ENCODE assay signal across 1 cellular context in genomic region chr19:11293468-11294389, GRCh38.
TF ChIP-seq lines count a peak whose summit lies in the region.

No MANE protein-coding gene starts in this region.

TF ChIP-seq in K562, 482 proteins besides CTCF, POLR2A, EP300 and RAD21 (continued from another document and continues in another):
- TF ChIP-seq, protein P1, sequence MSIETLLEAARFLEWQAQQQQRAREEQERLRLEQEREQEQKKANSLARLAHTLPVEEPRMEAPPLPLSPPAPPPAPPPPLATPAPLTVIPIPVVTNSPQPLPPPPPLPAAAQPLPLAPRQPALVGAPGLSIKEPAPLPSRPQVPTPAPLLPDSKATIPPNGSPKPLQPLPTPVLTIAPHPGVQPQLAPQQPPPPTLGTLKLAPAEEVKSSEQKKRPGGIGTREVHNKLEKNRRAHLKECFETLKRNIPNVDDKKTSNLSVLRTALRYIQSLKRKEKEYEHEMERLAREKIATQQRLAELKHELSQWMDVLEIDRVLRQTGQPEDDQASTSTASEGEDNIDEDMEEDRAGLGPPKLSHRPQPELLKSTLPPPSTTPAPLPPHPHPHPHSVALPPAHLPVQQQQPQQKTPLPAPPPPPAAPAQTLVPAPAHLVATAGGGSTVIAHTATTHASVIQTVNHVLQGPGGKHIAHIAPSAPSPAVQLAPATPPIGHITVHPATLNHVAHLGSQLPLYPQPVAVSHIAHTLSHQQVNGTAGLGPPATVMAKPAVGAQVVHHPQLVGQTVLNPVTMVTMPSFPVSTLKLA (conservative IDR thresholded peaks at IDR 0.05), result no peak; a peak in 1 of 4 replicates
- TF ChIP-seq HSF4 (CRISPR knock-in tag; IDR thresholded peaks at IDR 0.05; ENCODE audit: borderline replicate concordance), result no peak
- TF ChIP-seq SIN3B (IDR thresholded peaks at IDR 0.05; ENCODE audit: low read depth), result no peak
- no peak for TF ChIP-seq ETV6 (IDR thresholded peaks at IDR 0.05; ENCODE audit: borderline replicate concordance in 1 of 2, low read depth in 2 of 2, low read length in 1 of 2)
- no peak for TF ChIP-seq ETV6 (CRISPR knock-in tag; IDR thresholded peaks at IDR 0.05; ENCODE audit: borderline replicate concordance)
- no peak for TF ChIP-seq ZNF79 (CRISPR knock-in tag; IDR thresholded peaks at IDR 0.05; ENCODE audit: low read depth)
- no peak for TF ChIP-seq PML (IDR thresholded peaks at IDR 0.05; ENCODE audit: low read length)
- no peak for TF ChIP-seq DIDO1 (tag; IDR thresholded peaks at IDR 0.05; ENCODE audit: low read depth)
- TF ChIP-seq MEF2D (tag; conservative IDR thresholded peaks at IDR 0.05; ENCODE audit: low read depth), result no peak
- TF ChIP-seq CXXC5 (CRISPR knock-in tag; IDR thresholded peaks at IDR 0.05), result peak; percentile 59
- TF ChIP-seq ELF4 (CRISPR knock-in tag; IDR thresholded peaks at IDR 0.05), result no peak
- TF ChIP-seq ARID4B (CRISPR knock-in tag; IDR thresholded peaks at IDR 0.05), result no peak
- no peak for TF ChIP-seq RBM34 (IDR thresholded peaks at IDR 0.05; ENCODE audit: borderline replicate concordance, insufficient read depth, low read length)
- no peak for TF ChIP-seq PKNOX1 (IDR thresholded peaks at IDR 0.05)
- no peak for TF ChIP-seq ZNF507 (tag; conservative IDR thresholded peaks at IDR 0.05)
- TF ChIP-seq HLTF (IDR thresholded peaks at IDR 0.05), result 0 out of 2 replicates have a peak, but pooled peaks have one; percentile 35
- TF ChIP-seq CHD2 (IDR thresholded peaks at IDR 0.05; ENCODE audit: low read depth, low read length), result no peak
- no peak for TF ChIP-seq SIN3A (IDR thresholded peaks at IDR 0.05; ENCODE audit: borderline replicate concordance in 2 of 2, control insufficient read depth in 1 of 2, low read depth in 2 of 2, low read length in 2 of 2)
- TF ChIP-seq L3MBTL2 (IDR thresholded peaks at IDR 0.05), result 0 out of 2 replicates have a peak, but pooled peaks have one; percentile 13
- TF ChIP-seq, protein P2, sequence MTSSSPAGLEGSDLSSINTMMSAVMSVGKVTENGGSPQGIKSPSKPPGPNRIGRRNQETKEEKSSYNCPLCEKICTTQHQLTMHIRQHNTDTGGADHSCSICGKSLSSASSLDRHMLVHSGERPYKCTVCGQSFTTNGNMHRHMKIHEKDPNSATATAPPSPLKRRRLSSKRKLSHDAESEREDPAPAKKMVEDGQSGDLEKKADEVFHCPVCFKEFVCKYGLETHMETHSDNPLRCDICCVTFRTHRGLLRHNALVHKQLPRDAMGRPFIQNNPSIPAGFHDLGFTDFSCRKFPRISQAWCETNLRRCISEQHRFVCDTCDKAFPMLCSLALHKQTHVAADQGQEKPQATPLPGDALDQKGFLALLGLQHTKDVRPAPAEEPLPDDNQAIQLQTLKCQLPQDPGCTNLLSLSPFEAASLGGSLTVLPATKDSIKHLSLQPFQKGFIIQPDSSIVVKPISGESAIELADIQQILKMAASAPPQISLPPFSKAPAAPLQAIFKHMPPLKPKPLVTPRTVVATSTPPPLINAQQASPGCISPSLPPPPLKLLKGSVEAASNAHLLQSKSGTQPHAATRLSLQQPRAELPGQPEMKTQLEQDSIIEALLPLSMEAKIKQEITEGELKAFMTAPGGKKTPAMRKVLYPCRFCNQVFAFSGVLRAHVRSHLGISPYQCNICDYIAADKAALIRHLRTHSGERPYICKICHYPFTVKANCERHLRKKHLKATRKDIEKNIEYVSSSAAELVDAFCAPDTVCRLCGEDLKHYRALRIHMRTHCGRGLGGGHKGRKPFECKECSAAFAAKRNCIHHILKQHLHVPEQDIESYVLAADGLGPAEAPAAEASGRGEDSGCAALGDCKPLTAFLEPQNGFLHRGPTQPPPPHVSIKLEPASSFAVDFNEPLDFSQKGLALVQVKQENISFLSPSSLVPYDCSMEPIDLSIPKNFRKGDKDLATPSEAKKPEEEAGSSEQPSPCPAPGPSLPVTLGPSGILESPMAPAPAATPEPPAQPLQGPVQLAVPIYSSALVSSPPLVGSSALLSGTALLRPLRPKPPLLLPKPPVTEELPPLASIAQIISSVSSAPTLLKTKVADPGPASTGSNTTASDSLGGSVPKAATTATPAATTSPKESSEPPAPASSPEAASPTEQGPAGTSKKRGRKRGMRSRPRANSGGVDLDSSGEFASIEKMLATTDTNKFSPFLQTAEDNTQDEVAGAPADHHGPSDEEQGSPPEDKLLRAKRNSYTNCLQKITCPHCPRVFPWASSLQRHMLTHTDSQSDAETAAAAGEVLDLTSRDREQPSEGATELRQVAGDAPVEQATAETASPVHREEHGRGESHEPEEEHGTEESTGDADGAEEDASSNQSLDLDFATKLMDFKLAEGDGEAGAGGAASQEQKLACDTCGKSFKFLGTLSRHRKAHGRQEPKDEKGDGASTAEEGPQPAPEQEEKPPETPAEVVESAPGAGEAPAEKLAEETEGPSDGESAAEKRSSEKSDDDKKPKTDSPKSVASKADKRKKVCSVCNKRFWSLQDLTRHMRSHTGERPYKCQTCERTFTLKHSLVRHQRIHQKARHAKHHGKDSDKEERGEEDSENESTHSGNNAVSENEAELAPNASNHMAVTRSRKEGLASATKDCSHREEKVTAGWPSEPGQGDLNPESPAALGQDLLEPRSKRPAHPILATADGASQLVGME (CRISPR knock-in tag; IDR thresholded peaks at IDR 0.05), result no peak
- TF ChIP-seq PHF8 (IDR thresholded peaks at IDR 0.05; ENCODE audit: borderline replicate concordance, low read length), result peak; percentile 21; the same call in 1 of the 2 replicates
- TF ChIP-seq PHB (CRISPR knock-in tag; IDR thresholded peaks at IDR 0.05), result no peak
- no peak for TF ChIP-seq XRCC3 (IDR thresholded peaks at IDR 0.05)
- TF ChIP-seq SP1 (CRISPR knock-in tag; IDR thresholded peaks at IDR 0.05), result peak; percentile 67
- TF ChIP-seq GTF3C2 (IDR thresholded peaks at IDR 0.05; ENCODE audit: borderline replicate concordance, extremely low read depth, insufficient read length), result no peak
- TF ChIP-seq PCBP2 (IDR thresholded peaks at IDR 0.05; ENCODE audit: low read depth, low read length, poor library complexity, severe bottlenecking), result no peak
- TF ChIP-seq BMI1 (IDR thresholded peaks at IDR 0.05; ENCODE audit: low read length), result no peak
- TF ChIP-seq BHLHE40 (IDR thresholded peaks at IDR 0.05; ENCODE audit: low read length), result peak; percentile 35; the same call in 1 of the 2 replicates
- TF ChIP-seq ATF3 (IDR thresholded peaks at IDR 0.05), result no peak
- 0 out of 2 replicates have a peak, but pooled peaks have one; percentile 34 for TF ChIP-seq ATF3 (CRISPR knock-in tag; conservative IDR thresholded peaks at IDR 0.05)
- TF ChIP-seq, protein P3, sequence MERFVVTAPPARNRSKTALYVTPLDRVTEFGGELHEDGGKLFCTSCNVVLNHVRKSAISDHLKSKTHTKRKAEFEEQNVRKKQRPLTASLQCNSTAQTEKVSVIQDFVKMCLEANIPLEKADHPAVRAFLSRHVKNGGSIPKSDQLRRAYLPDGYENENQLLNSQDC (CRISPR knock-in tag; IDR thresholded peaks at IDR 0.05), result no peak
- TF ChIP-seq PRDM10 (IDR thresholded peaks at IDR 0.05; ENCODE audit: partially characterized antibody), result no peak
- TF ChIP-seq ELF2 (CRISPR knock-in tag; IDR thresholded peaks at IDR 0.05), result no peak
- TF ChIP-seq TFAP4 (CRISPR knock-in tag; IDR thresholded peaks at IDR 0.05; ENCODE audit: borderline replicate concordance), result peak; percentile 74; the same call in 1 of the 2 replicates
- no peak for TF ChIP-seq HNRNPUL1 (IDR thresholded peaks at IDR 0.05; ENCODE audit: low read length)
